Comparison of ENCODE assay signal across 8 cellular contexts in the genomic region with DNA sequence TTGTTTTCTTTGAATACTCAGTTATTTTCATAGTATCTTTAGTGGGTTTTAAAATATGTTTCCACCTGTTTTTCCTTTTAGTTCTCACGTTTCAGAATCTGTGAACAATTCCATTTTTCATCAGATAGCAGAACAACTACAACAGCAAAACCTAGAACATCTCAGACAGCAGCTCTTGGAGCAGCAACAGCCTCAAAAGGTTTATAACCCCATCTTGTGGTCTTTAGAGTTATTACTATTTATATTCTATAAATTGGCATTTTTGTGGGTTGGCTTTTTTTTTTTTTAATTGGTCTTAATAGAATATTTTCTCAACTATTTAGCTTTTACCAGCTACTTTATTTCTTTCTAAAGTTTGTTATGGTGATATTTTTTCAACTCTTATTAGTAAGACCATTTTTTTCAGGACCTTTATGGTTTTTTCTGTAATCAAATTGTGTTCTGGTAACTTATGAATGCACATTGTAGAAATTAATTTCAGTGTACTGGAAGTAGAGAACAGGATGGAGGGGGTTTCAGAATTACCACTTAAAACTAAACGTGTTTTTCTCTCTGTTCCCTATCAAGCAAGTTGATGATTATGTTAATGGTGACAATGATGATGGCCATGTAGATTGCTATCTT.
DNase-seq lines count a peak whose midpoint lies in the region; ATAC-seq and TF ChIP-seq lines count a peak whose summit lies in the region.

No MANE protein-coding gene starts in this region.

- H2BK20ac ChIP-seq in H9 (ENCODE audit: low read depth, low read length, poor library complexity, severe bottlenecking) = no peak overlapping the region

- DNase-seq in Caco-2 (no peak), H9 (no peak), OCI-M1 (lab: John Stamatoyannopoulos, UW) (peak; percentile 72), epithelial cell of esophagus (ENCODE audit: low read depth) (peak; percentile 49), pons (ENCODE audit: low spot score) (peak; percentile 59)
- DNase-seq in stimulated activated naive B cell treated with anti-CD40 and anti-IgM and Interleukin-4, amounts not matched to agents 10 μg/mL and 1 μg/mL and 100 μg/mL, for 72 hours = no peak
- DNase-seq in activated CD4-positive, alpha-beta T cell treated with anti-CD3 and anti-CD28 coated beads, Interleukin-2, amount 10 ng/mL, durations not matched to agents 7 days and 5 days = no peak

- no peak overlapping the region for H4K8ac ChIP-seq in H9 (replicated peaks; ENCODE audit: insufficient read length, low read depth, low read length)

- H3K23me2 ChIP-seq in H9 (ENCODE audit: insufficient read length, low read depth, low read length, poor library complexity, severe bottlenecking) = no peaks in the 10 kb centered on the region

- H3K56ac ChIP-seq in H9 (ENCODE audit: insufficient read length, low read depth, low read length) = no peak overlapping the region

- no peak overlapping the region for H4K5ac ChIP-seq in H9 (ENCODE audit: insufficient read length, low read depth, low read length)

- POLR2A ChIA-PET in Caco-2 (lab: Charles Lee) = interaction anchor here (0.7 kb wide), 2 partner anchors 74 to 100 kb away, joined by 4 to 5 read pairs; no protein-coding TSS in a partner anchor
- POLR2A ChIA-PET in activated CD4-positive, alpha-beta T cell treated with anti-CD3 and anti-CD28 coated beads, Interleukin-2, amount 10 ng/mL, durations not matched to agents 7 days and 5 days (lab: Charles Lee) = no interaction called here

- H3K18ac ChIP-seq in H9 (ENCODE audit: insufficient read length, low read depth, low read length) = no peak overlapping the region

- H3K9me3 ChIP-seq in Caco-2 (no peaks in the 10 kb centered on the region), H9 (ENCODE audit: control insufficient read depth, low read depth, low read length) (no peaks in the 10 kb centered on the region)

- H3T11ph ChIP-seq in H9 (ENCODE audit: low read length) = no peak overlapping the region

- H2AK5ac ChIP-seq in H9 (ENCODE audit: insufficient read length, low read length) = no peak overlapping the region

- H2BK5ac ChIP-seq in H9 (ENCODE audit: insufficient read length, low read length) = no peak overlapping the region

- H3K27me3 Mint-ChIP-seq in Caco-2 (ENCODE audit: insufficient read depth, unreplicated experiment) = no peaks in the 10 kb centered on the region
- H3K27me3 Mint-ChIP-seq in H9 (ENCODE audit: low read depth) = no peaks in the 10 kb centered on the region
- no peaks in the 10 kb centered on the region for H3K27me3 Mint-ChIP-seq in stimulated activated naive B cell treated with anti-CD40 and anti-IgM and Interleukin-4, amounts not matched to agents 10 μg/mL and 1 μg/mL and 100 μg/mL, for 72 hours
- H3K27me3 Mint-ChIP-seq in activated CD4-positive, alpha-beta T cell treated with anti-CD3 and anti-CD28 coated beads, Interleukin-2, amount 10 ng/mL, durations not matched to agents 7 days and 5 days = no peaks in the 10 kb centered on the region

- H4K91ac ChIP-seq in H9 (ENCODE audit: insufficient read length, low read depth, low read length) = no peak overlapping the region

- H3K36me3 Mint-ChIP-seq in Caco-2 (ENCODE audit: insufficient read depth, unreplicated experiment) (peaks cover 61% of the 10 kb centered on the region), H9 (ENCODE audit: insufficient read depth in 1 of 3, low read depth in 3 of 3) (peaks cover 21 to 56% (median 55%) of the 10 kb centered on the region in 3 experiments)
- peaks cover 22 to 39% of the 10 kb centered on the region in 2 donors for H3K36me3 Mint-ChIP-seq in stimulated activated naive B cell treated with anti-CD40 and anti-IgM and Interleukin-4, amounts not matched to agents 10 μg/mL and 1 μg/mL and 100 μg/mL, for 72 hours
- peaks cover 34% of the 10 kb centered on the region for H3K36me3 Mint-ChIP-seq in activated CD4-positive, alpha-beta T cell treated with anti-CD3 and anti-CD28 coated beads, Interleukin-2, amount 10 ng/mL, durations not matched to agents 7 days and 5 days (ENCODE audit: low read depth)

- H2BK15ac ChIP-seq in H9 (ENCODE audit: low read depth, low read length) = no peak overlapping the region

- TF ChIP-seq CTCF in Caco-2 (IDR thresholded peaks at IDR 0.05; ENCODE audit: insufficient read depth in 1 of 2, low read depth in 1 of 2, low read length in 1 of 2, severe bottlenecking in 1 of 2, unreplicated experiment in 1 of 2) = peak; percentile 36 to 46
- peak; percentile 53 for TF ChIP-seq CTCF in H9 (conservative IDR thresholded peaks at IDR 0.05)
- peak; percentile 54 for TF ChIP-seq CTCF in epithelial cell of esophagus (IDR thresholded peaks at IDR 0.05; ENCODE audit: insufficient read depth, low read depth, low read length, missing control alignments)

- no peak overlapping the region for H3K23ac ChIP-seq in H9 (ENCODE audit: insufficient read length, low read depth, low read length)

- H2BK120ac ChIP-seq in H9 (ENCODE audit: low read depth, low read length, poor library complexity, severe bottlenecking) = no peak overlapping the region

- no peak overlapping the region for H3K14ac ChIP-seq in H9 (ENCODE audit: insufficient read depth, low read length)

- BruUV-seq in Caco-2 (replicated peaks; lab: Mats Ljungman, UMichigan) = no TSS peak

- H3K4me3 Mint-ChIP-seq in Caco-2 (ENCODE audit: unreplicated experiment) (no peak overlapping the region), H9 (no peak overlapping the region)
- H3K4me3 Mint-ChIP-seq in stimulated activated naive B cell treated with anti-CD40 and anti-IgM and Interleukin-4, amounts not matched to agents 10 μg/mL and 1 μg/mL and 100 μg/mL, for 72 hours = no peak overlapping the region
- no peak overlapping the region for H3K4me3 Mint-ChIP-seq in activated CD4-positive, alpha-beta T cell treated with anti-CD3 and anti-CD28 coated beads, Interleukin-2, amount 10 ng/mL, durations not matched to agents 7 days and 5 days

- CTCF ChIA-PET in Caco-2 (lab: Charles Lee) = interaction anchor here (0.7 to 3.9 kb wide), 3 partner anchors 58 to 130 kb away, joined by 3 to 42 read pairs (median 3); no protein-coding TSS in a partner anchor
- CTCF ChIA-PET in activated CD4-positive, alpha-beta T cell treated with anti-CD3 and anti-CD28 coated beads, Interleukin-2, amount 10 ng/mL, durations not matched to agents 7 days and 5 days (lab: Charles Lee) = interaction anchor here (1.1 to 2.6 kb wide), 2 partner anchors 34 to 130 kb away, joined by 3 to 14 read pairs; no protein-coding TSS in a partner anchor

- WGBS in H9 (ENCODE audit: extremely low coverage, insufficient read length, low lambda C conversion rate) = no CpG with 5 or more reads among the region's 2 CpGs

- H3K9ac ChIP-seq in H9 (ENCODE audit: extremely low read depth, insufficient read length, low read length) = no peak overlapping the region

- no peaks in the 10 kb centered on the region for H3K4me1 ChIP-seq in Caco-2
- no peaks in the 10 kb centered on the region for H3K4me1 ChIP-seq in H9 (ENCODE audit: insufficient read depth, low read length)

- intact Hi-C loops in Caco-2 (cut with micrococcal nuclease; ENCODE audit: unreplicated experiment) = loop anchor here (1.0 kb wide), 2 partner anchors 72 to 130 kb away; a partner anchor contains a TSS

- H3K27me3 ChIP-seq in Caco-2 (replicated peaks; ENCODE audit: control insufficient read depth, insufficient read depth, low read length) = no peaks in the 10 kb centered on the region
- no peaks in the 10 kb centered on the region for H3K27me3 ChIP-seq in H9 (ENCODE audit: insufficient read depth, low read length)

- no peak overlapping the region for H3K4me3 ChIP-seq in Caco-2 (ENCODE audit: low read depth, low read length)
- no peak overlapping the region for H3K4me3 ChIP-seq in epithelial cell of esophagus (ENCODE audit: low read length)

- H2AFZ ChIP-seq in H9 (ENCODE audit: low read length) = no peak overlapping the region

- no peaks in the 10 kb centered on the region for H3K79me2 ChIP-seq in H9 (ENCODE audit: insufficient read depth, low read length)

- no peak overlapping the region for H3K27ac ChIP-seq in H9 (ENCODE audit: insufficient read length, low read depth, low read length)

- no peak overlapping the region for H3K4me2 ChIP-seq in H9 (ENCODE audit: insufficient read depth, insufficient read length, low read length)

- no peaks in the 10 kb centered on the region for H4K20me1 ChIP-seq in H9 (ENCODE audit: control insufficient read depth, insufficient read depth, insufficient read length)

- H3K36me3 ChIP-seq in Caco-2 (ENCODE audit: control insufficient read depth, insufficient read depth, low read length) = peaks cover 1% of the 10 kb centered on the region; the same call in 1 of the 2 replicates

- H3K27ac Mint-ChIP-seq in Caco-2 (ENCODE audit: unreplicated experiment) (no peak overlapping the region), H9 (no peak overlapping the region)
- no peak overlapping the region for H3K27ac Mint-ChIP-seq in stimulated activated naive B cell treated with anti-CD40 and anti-IgM and Interleukin-4, amounts not matched to agents 10 μg/mL and 1 μg/mL and 100 μg/mL, for 72 hours
- no peak overlapping the region for H3K27ac Mint-ChIP-seq in activated CD4-positive, alpha-beta T cell treated with anti-CD3 and anti-CD28 coated beads, Interleukin-2, amount 10 ng/mL, durations not matched to agents 7 days and 5 days

- H2BK12ac ChIP-seq in H9 (ENCODE audit: insufficient read length, low read depth, low read length) = no peak overlapping the region

- H3K4me1 Mint-ChIP-seq in Caco-2 (ENCODE audit: low read depth, unreplicated experiment) = peaks cover 6% of the 10 kb centered on the region
- H3K4me1 Mint-ChIP-seq in H9 = no peaks in the 10 kb centered on the region
- peaks cover 1 to 8% of the 10 kb centered on the region in 2 donors for H3K4me1 Mint-ChIP-seq in stimulated activated naive B cell treated with anti-CD40 and anti-IgM and Interleukin-4, amounts not matched to agents 10 μg/mL and 1 μg/mL and 100 μg/mL, for 72 hours
- no peaks in the 10 kb centered on the region for H3K4me1 Mint-ChIP-seq in activated CD4-positive, alpha-beta T cell treated with anti-CD3 and anti-CD28 coated beads, Interleukin-2, amount 10 ng/mL, durations not matched to agents 7 days and 5 days

- no peak for ATAC-seq in stimulated activated naive B cell treated with anti-CD40 and anti-IgM and Interleukin-4, amounts not matched to agents 10 μg/mL and 1 μg/mL and 100 μg/mL, for 72 hours (replicated peaks)
- no peak for ATAC-seq in HG03565 (IDR thresholded peaks at IDR 0.05; ENCODE audit: unreplicated experiment)

- no peaks in the 10 kb centered on the region for H3K79me1 ChIP-seq in H9 (ENCODE audit: insufficient read depth, low read depth, low read length, poor library complexity, severe bottlenecking)

- H3K9me3 Mint-ChIP-seq in Caco-2 (ENCODE audit: unreplicated experiment) (no peaks in the 10 kb centered on the region), H9 (no peaks in the 10 kb centered on the region)
- H3K9me3 Mint-ChIP-seq in stimulated activated naive B cell treated with anti-CD40 and anti-IgM and Interleukin-4, amounts not matched to agents 10 μg/mL and 1 μg/mL and 100 μg/mL, for 72 hours = no peaks in the 10 kb centered on the region
- no peaks in the 10 kb centered on the region for H3K9me3 Mint-ChIP-seq in activated CD4-positive, alpha-beta T cell treated with anti-CD3 and anti-CD28 coated beads, Interleukin-2, amount 10 ng/mL, durations not matched to agents 7 days and 5 days

- no peak overlapping the region for H3K4ac ChIP-seq in H9 (ENCODE audit: low read depth, low read length)

Comparison
In these comparisons a context has a peak if more than half of its experiments do, and no peak if none do; other contexts are left out.
1. DNase-seq: peak in OCI-M1 (single experiment), epithelial cell of esophagus (single experiment) and pons (single experiment); none in Caco-2 (0 of 2), H9 (single experiment), stimulated activated naive B cell treated with anti-CD40 and anti-IgM and Interleukin-4, amounts not matched to agents 10 μg/mL and 1 μg/mL and 100 μg/mL, for 72 hours (single experiment) and activated CD4-positive, alpha-beta T cell treated with anti-CD3 and anti-CD28 coated beads, Interleukin-2, amount 10 ng/mL, durations not matched to agents 7 days and 5 days (single experiment).
2. Peak in every context shown above with its lines, with median percentiles within 50 percentile points of each other: CTCF ChIP-seq.